Comparison of ENCODE assay signal across 35 cellular contexts in the genomic region with DNA sequence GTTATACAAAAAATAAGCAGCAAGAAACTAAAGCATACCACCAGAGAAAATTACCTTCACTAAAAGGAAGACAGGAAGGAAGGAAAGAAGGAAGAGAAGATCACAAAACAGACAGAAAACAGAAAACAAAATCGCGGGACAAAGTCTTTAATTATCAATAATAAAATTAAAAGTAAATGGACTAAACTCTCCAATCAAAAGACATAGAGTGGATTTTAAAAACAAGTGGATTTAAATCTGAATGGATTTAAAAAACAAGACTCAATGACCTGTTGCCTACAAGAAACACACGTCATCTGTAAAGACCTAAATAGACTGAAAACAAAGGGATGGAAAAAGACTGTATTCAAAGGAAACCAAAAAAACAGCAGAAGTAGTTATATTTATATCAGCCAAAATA.
"Had no signal": no experiment of that assay in that cellular context is flagged by ENCODE, and none has a peak within 500 bp of the region (broad histone marks: within the 10 kb centered on the region; RNA-seq: fewer than 3 reads in every experiment).

No MANE protein-coding gene starts in this region.

- H3K4me3 ChIP-seq: MG63 had no signal

- DNase-seq: Kasumi-1, MG63, MM.1S, MV-4-11, NCI-H1048, NCI-H1092, NCI-H1092 treated with DMSO at 0.1 percent for 48 hours, NCI-H1105, NCI-H1105 treated with DMSO at 0.1 percent for 48 hours, NCI-H1417, NCI-H1417 treated with DMSO at 0.1 percent for 48 hours, NCI-H1436, NCI-H1436 treated with DMSO at 0.1 percent for 48 hours, NCI-H146, NCI-H1694, NCI-H1694 treated with DMSO at 0.1 percent for 48 hours, NCI-H187, NCI-H187 treated with DMSO at 0.1 percent for 48 hours, NCI-H1930, NCI-H2029, NCI-H2029 treated with DMSO at 0.1 percent for 48 hours, NCI-H2081, NCI-H2081 treated with DMSO at 0.1 percent for 48 hours, NCI-H2107, NCI-H2171, NCI-H2171 treated with DMSO at 0.1 percent for 48 hours, NCI-H2227 treated with DMSO at 0.1 percent for 48 hours, NCI-H226, NCI-H345, NCI-H446, NCI-H446 treated with DMSO at 0.1 percent for 48 hours, NCI-H510A, NCI-H510A treated with DMSO at 0.1 percent for 48 hours, NCI-H524, NCI-H524 treated with DMSO at 0.1 percent for 48 hours had no signal

- H3K36me3 ChIP-seq: MG63 had no signal
